1 cellular context compared by ENCODE assay signal in the genomic region with DNA sequence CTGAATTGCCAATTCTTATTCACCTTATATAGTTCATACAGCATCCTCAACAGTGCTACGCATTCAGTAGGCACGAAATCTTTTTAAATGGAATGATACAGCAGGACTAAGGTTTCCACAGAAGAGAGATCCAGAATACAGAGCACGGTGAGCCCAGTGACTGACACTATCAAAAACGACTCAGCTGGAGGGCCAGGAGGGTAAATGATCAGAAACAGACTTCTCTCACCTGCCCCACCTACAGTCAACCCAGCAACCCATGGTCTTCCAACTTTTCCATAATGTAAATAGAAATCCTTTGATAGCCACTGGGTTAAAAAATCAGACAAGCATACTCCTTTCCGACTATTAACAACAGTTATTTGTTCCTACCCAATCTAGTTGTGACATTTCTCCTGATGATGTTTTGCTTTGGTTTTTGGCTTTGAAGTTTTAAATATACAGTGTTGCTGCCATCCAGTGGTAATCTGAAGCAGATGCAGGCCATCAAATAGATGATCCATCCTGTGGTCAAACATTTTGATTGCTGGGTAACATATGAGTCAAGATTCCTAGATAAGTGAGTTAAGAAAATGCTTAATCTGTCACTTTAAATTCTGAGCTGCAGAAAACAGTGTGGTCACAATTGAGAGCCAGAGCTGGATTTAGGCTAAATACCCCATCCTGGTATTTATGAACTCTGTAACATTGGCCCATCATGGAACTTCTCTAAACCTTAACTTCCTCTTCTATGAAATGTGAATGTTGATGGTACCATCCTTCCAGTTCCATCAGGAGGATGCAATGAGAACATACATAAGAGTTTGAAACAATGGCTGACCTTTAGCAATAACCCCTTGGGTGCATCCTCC.
TF ChIP-seq lines count a peak whose summit lies in the region.

No MANE protein-coding gene starts in this region.

TF ChIP-seq in SK-N-SH, 30 proteins besides CTCF, POLR2A, EP300 and RAD21 (continued from another document):
- TF ChIP-seq, protein P1, sequence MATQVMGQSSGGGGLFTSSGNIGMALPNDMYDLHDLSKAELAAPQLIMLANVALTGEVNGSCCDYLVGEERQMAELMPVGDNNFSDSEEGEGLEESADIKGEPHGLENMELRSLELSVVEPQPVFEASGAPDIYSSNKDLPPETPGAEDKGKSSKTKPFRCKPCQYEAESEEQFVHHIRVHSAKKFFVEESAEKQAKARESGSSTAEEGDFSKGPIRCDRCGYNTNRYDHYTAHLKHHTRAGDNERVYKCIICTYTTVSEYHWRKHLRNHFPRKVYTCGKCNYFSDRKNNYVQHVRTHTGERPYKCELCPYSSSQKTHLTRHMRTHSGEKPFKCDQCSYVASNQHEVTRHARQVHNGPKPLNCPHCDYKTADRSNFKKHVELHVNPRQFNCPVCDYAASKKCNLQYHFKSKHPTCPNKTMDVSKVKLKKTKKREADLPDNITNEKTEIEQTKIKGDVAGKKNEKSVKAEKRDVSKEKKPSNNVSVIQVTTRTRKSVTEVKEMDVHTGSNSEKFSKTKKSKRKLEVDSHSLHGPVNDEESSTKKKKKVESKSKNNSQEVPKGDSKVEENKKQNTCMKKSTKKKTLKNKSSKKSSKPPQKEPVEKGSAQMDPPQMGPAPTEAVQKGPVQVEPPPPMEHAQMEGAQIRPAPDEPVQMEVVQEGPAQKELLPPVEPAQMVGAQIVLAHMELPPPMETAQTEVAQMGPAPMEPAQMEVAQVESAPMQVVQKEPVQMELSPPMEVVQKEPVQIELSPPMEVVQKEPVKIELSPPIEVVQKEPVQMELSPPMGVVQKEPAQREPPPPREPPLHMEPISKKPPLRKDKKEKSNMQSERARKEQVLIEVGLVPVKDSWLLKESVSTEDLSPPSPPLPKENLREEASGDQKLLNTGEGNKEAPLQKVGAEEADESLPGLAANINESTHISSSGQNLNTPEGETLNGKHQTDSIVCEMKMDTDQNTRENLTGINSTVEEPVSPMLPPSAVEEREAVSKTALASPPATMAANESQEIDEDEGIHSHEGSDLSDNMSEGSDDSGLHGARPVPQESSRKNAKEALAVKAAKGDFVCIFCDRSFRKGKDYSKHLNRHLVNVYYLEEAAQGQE (IDR thresholded peaks at IDR 0.05; ENCODE audit: low read depth, low read length): no peak
- TF ChIP-seq, protein P2, sequence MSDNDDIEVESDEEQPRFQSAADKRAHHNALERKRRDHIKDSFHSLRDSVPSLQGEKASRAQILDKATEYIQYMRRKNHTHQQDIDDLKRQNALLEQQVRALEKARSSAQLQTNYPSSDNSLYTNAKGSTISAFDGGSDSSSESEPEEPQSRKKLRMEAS (IDR thresholded peaks at IDR 0.05; ENCODE audit: low read depth): no peak
- TF ChIP-seq, protein P3, sequence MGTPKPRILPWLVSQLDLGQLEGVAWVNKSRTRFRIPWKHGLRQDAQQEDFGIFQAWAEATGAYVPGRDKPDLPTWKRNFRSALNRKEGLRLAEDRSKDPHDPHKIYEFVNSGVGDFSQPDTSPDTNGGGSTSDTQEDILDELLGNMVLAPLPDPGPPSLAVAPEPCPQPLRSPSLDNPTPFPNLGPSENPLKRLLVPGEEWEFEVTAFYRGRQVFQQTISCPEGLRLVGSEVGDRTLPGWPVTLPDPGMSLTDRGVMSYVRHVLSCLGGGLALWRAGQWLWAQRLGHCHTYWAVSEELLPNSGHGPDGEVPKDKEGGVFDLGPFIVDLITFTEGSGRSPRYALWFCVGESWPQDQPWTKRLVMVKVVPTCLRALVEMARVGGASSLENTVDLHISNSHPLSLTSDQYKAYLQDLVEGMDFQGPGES (IDR thresholded peaks at IDR 0.05; ENCODE audit: low read depth, low read length): no peak
- TF ChIP-seq, protein P4, sequence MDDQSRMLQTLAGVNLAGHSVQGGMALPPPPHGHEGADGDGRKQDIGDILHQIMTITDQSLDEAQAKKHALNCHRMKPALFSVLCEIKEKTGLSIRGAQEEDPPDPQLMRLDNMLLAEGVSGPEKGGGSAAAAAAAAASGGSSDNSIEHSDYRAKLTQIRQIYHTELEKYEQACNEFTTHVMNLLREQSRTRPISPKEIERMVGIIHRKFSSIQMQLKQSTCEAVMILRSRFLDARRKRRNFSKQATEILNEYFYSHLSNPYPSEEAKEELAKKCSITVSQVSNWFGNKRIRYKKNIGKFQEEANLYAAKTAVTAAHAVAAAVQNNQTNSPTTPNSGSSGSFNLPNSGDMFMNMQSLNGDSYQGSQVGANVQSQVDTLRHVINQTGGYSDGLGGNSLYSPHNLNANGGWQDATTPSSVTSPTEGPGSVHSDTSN (IDR thresholded peaks at IDR 0.05): peak; percentile 60
- TF ChIP-seq POLR2AphosphoS5 (IDR thresholded peaks at IDR 0.05; ENCODE audit: low read depth, low read length): no peak
- TF ChIP-seq FOXM1 (IDR thresholded peaks at IDR 0.05; ENCODE audit: low read depth): no peak
- no peak for TF ChIP-seq SIN3A (IDR thresholded peaks at IDR 0.05; ENCODE audit: borderline replicate concordance, low read depth, low read length)
- no peak for TF ChIP-seq JUND (IDR thresholded peaks at IDR 0.05)
